In the genomic region with DNA sequence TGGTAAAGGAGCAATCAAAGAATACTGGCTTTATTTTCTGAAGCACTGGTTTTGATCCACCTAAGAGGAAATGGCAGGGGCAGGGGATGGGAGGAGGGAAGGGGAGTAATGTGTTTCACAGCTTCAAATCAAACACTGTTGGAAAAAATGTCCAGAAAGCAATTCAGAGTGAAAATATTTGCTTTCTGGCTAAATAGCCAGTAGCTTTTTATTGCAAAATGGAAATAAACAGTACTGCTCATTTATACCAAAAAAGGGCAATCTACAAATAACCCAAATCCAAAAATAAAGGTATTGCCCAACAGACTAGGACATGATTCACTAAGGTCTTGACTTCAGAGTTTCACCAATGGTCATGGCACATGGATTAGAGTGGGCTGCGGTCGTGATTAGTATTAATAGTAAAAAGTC, we compare ENCODE assay signal across 13 cellular contexts.
DNase-seq lines count a peak whose midpoint lies in the region; ATAC-seq lines count a peak whose summit lies in the region.
"Had no signal": no experiment of that assay in that cellular context is flagged by ENCODE, and none has a peak within 500 bp of the region (broad histone marks: within the 10 kb centered on the region; RNA-seq: fewer than 3 reads in every experiment).

No MANE protein-coding gene starts in this region.

- no peaks in the 10 kb centered on the region for H3K9me3 Mint-ChIP-seq in stimulated activated memory B cell treated with anti-CD40 and anti-IgM and Interleukin-4, amounts not matched to agents 10 μg/mL and 1 μg/mL and 100 μg/mL, for 72 hours
- H3K9me3 Mint-ChIP-seq in activated CD4-positive, alpha-beta T cell treated with anti-CD3 and anti-CD28 coated beads for 36 hours (ENCODE audit: low read depth) = no peaks in the 10 kb centered on the region
- H3K9me3 Mint-ChIP-seq: natural killer cell treated with Interleukin-12 subunit alpha and Interleukin-12 subunit beta and Interleukin-15 and Interleukin-18, amount 100 ng/mL, for 72 hours had no signal

- no peaks in the 10 kb centered on the region for H3K4me1 Mint-ChIP-seq in stimulated activated memory B cell treated with anti-CD40 and anti-IgM and Interleukin-4, amounts not matched to agents 10 μg/mL and 1 μg/mL and 100 μg/mL, for 72 hours
- H3K4me1 Mint-ChIP-seq in activated CD4-positive, alpha-beta T cell treated with anti-CD3 and anti-CD28 coated beads for 36 hours = no peaks in the 10 kb centered on the region
- H3K4me1 Mint-ChIP-seq: B cell had no signal

- DNase-seq in AG08395 (ENCODE audit: low spot score) (peak; percentile 61), MV-4-11 (lab: John Stamatoyannopoulos, UW) (peak; percentile 50), dedifferentiated amniotic fluid mesenchymal stem cell (ENCODE audit: extremely low spot score) (peak; percentile 68), myocyte (ENCODE audit: low read depth) (peak; percentile 74), posterior cingulate gyrus (no peak)
- no peak for DNase-seq in activated CD4-positive, alpha-beta T cell treated with anti-CD3 and anti-CD28 coated beads for 36 hours
- DNase-seq: activated T-cell treated with anti-CD3 and anti-CD28 coated beads, Interleukin-2, amount 50 U/mL, for 1 hour; islet precursor cell; MG63 had no signal

- H3K4me3 Mint-ChIP-seq in stimulated activated memory B cell treated with anti-CD40 and anti-IgM and Interleukin-4, amounts not matched to agents 10 μg/mL and 1 μg/mL and 100 μg/mL, for 72 hours = no peak overlapping the region
- no peak overlapping the region for H3K4me3 Mint-ChIP-seq in activated CD4-positive, alpha-beta T cell treated with anti-CD3 and anti-CD28 coated beads for 36 hours
- H3K4me3 Mint-ChIP-seq: B cell; natural killer cell treated with Interleukin-12 subunit alpha and Interleukin-12 subunit beta and Interleukin-15 and Interleukin-18, amount 100 ng/mL, for 72 hours had no signal

- H3K27me3 Mint-ChIP-seq in stimulated activated memory B cell treated with anti-CD40 and anti-IgM and Interleukin-4, amounts not matched to agents 10 μg/mL and 1 μg/mL and 100 μg/mL, for 72 hours = no peaks in the 10 kb centered on the region
- H3K27me3 Mint-ChIP-seq in activated CD4-positive, alpha-beta T cell treated with anti-CD3 and anti-CD28 coated beads for 36 hours = peaks cover 9% of the 10 kb centered on the region

- CTCF ChIA-PET in activated CD4-positive, alpha-beta T cell treated with anti-CD3 and anti-CD28 coated beads for 36 hours (lab: Charles Lee) = no interaction called here

- POLR2A ChIA-PET in activated CD4-positive, alpha-beta T cell treated with anti-CD3 and anti-CD28 coated beads for 36 hours (lab: Charles Lee) = no interaction called here

- no peak overlapping the region for H3K27ac Mint-ChIP-seq in stimulated activated memory B cell treated with anti-CD40 and anti-IgM and Interleukin-4, amounts not matched to agents 10 μg/mL and 1 μg/mL and 100 μg/mL, for 72 hours
- H3K27ac Mint-ChIP-seq in activated CD4-positive, alpha-beta T cell treated with anti-CD3 and anti-CD28 coated beads for 36 hours = no peak overlapping the region
- H3K27ac Mint-ChIP-seq: B cell; natural killer cell treated with Interleukin-12 subunit alpha and Interleukin-12 subunit beta and Interleukin-15 and Interleukin-18, amount 100 ng/mL, for 72 hours had no signal

- ATAC-seq in GM21619 (IDR thresholded peaks at IDR 0.05; ENCODE audit: unreplicated experiment) = no peak
- ATAC-seq in stimulated activated memory B cell treated with anti-CD40 and anti-IgM and Interleukin-4, amounts not matched to agents 10 μg/mL and 1 μg/mL and 100 μg/mL, for 72 hours = no peak
- ATAC-seq in activated CD4-positive, alpha-beta T cell treated with anti-CD3 and anti-CD28 coated beads for 36 hours = no peak
- ATAC-seq: natural killer cell treated with Interleukin-12 subunit alpha and Interleukin-12 subunit beta and Interleukin-15 and Interleukin-18, amount 100 ng/mL, for 72 hours had no signal

- intact Hi-C loops in posterior cingulate gyrus (cut with DNase I) = no loop called here
- intact Hi-C loops in activated CD4-positive, alpha-beta T cell treated with anti-CD3 and anti-CD28 coated beads for 36 hours (cut with DNase I, micrococcal nuclease) = no loop called here

- H3K36me3 Mint-ChIP-seq in stimulated activated memory B cell treated with anti-CD40 and anti-IgM and Interleukin-4, amounts not matched to agents 10 μg/mL and 1 μg/mL and 100 μg/mL, for 72 hours = no peaks in the 10 kb centered on the region
- no peaks in the 10 kb centered on the region for H3K36me3 Mint-ChIP-seq in activated CD4-positive, alpha-beta T cell treated with anti-CD3 and anti-CD28 coated beads for 36 hours (ENCODE audit: low read depth)
- H3K36me3 Mint-ChIP-seq: natural killer cell treated with Interleukin-12 subunit alpha and Interleukin-12 subunit beta and Interleukin-15 and Interleukin-18, amount 100 ng/mL, for 72 hours had no signal

Comparison
In these comparisons a context has a peak if more than half of its experiments do, and no peak if none do; other contexts are left out.
1. DNase-seq: peak in AG08395 (single experiment), MV-4-11 (single experiment), dedifferentiated amniotic fluid mesenchymal stem cell (single experiment) and myocyte (single experiment); none in posterior cingulate gyrus (0 of 10) and activated CD4-positive, alpha-beta T cell treated with anti-CD3 and anti-CD28 coated beads for 36 hours (single experiment).